ENCODE assay signal across 11 cellular contexts in genomic region chr3:59600631-59601030, GRCh38.
"Had no signal": no experiment of that assay in that cellular context is flagged by ENCODE, and none has a peak within 500 bp of the region (broad histone marks: within the 10 kb centered on the region; RNA-seq: fewer than 3 reads in every experiment).

No MANE protein-coding gene starts in this region.

- H3K27ac Mint-ChIP-seq: GM23338, H9, HFFc6 had no signal

- FAIRE-seq: H1, H54 had no signal

- DNase-seq: GM23248, GOT3, H7, H9, HCEC 1CT, HFFc6 had no signal

- H3K9ac ChIP-seq: GM23248 had no signal

- H3K36me3 ChIP-seq: HAP-1 had no signal

- H3K9me3 ChIP-seq: HAP-1 had no signal

- H2AFZ ChIP-seq: GM23248, GM23338 had no signal

- H3K4me2 ChIP-seq: GM23338 had no signal

- H3K4me1 ChIP-seq: HAP-1 had no signal

- H3K27ac ChIP-seq: GM23248 had no signal

- H3K4me3 Mint-ChIP-seq: GM23338, H9, HFFc6 had no signal

- H3K4me3 ChIP-seq: GM23248, GM23338, HAP-1 had no signal

- ATAC-seq: GM23338, HCT116 had no signal
